In genomic region chr9:128724744-128725211, GRCh38 we compare ENCODE assay signal across 8 cellular contexts. TPM values are rescaled to one million over a fixed set of nuclear protein-coding genes. Genes with fewer than 3 reads are reported as not detected.
DNase-seq lines count a peak whose midpoint lies in the region; ATAC-seq and TF ChIP-seq lines count a peak whose summit lies in the region.

No MANE protein-coding gene starts in this region.

- H3K27me3 ChIP-seq in SJCRH30, result no peaks in the 10 kb centered on the region
- H3K27me3 ChIP-seq in ascending aorta, result no peaks in the 10 kb centered on the region
- no peaks in the 10 kb centered on the region for H3K27me3 ChIP-seq in parathyroid adenoma (ENCODE audit: control insufficient read depth, insufficient read depth, low read length)

- no peak overlapping the region for H3K9ac ChIP-seq in parathyroid adenoma

- H3K4me3 ChIP-seq in SJCRH30 (peak overlapping the region; percentile 78), ascending aorta (peak overlapping the region; percentile 58 to 70), parathyroid adenoma (ENCODE audit: low read depth, low read length) (peak overlapping the region; percentile 83)

- peak overlapping the region; percentile 92 to 95 (median 94) for H3K4me3 Mint-ChIP-seq in IgD-negative memory B cell

- H3K36me3 ChIP-seq in SJCRH30 (no peaks in the 10 kb centered on the region), ascending aorta (peaks cover 2 to 4% of the 10 kb centered on the region in 2 donors), parathyroid adenoma (ENCODE audit: control insufficient read depth, insufficient read depth, low read length) (no peaks in the 10 kb centered on the region)

- H3K27ac ChIP-seq in SJCRH30 (peak overlapping the region; percentile 1; the same call in 1 of the 2 replicates), ascending aorta (peak overlapping the region in 1 of 2 donors; percentile 82), parathyroid adenoma (peak overlapping the region; percentile 56)

- H3K27ac Mint-ChIP-seq in IgD-negative memory B cell, result peak overlapping the region; percentile 95 to 96 (median 95)

- DNase-seq in SIG-M5 treated with dmso at 0.1 percent for 504 hours (lab: John Stamatoyannopoulos, UW; ENCODE audit: unreplicated experiment), result peak; percentile 72
- no peak for DNase-seq in SIG-M5 (lab: John Stamatoyannopoulos, UW)
- DNase-seq in SJCRH30, result peak; percentile 98 to 99
- DNase-seq in ascending aorta (ENCODE audit: low spot score in 2 of 2), result no peak
- DNase-seq in left cardiac atrium, result peak; percentile 84

- H3K4me1 Mint-ChIP-seq in IgD-negative memory B cell, result peaks cover 5 to 16% (median 14%) of the 10 kb centered on the region in 3 donors

- peak overlapping the region; percentile 57 for H3K4me2 ChIP-seq in parathyroid adenoma (ENCODE audit: low read length)

- 0 out of 2 replicates have a peak, but pooled peaks cover 2% of the 10 kb centered on the region for H3K4me1 ChIP-seq in SJCRH30
- H3K4me1 ChIP-seq in ascending aorta, result no peaks in the 10 kb centered on the region
- peaks cover 5% of the 10 kb centered on the region for H3K4me1 ChIP-seq in parathyroid adenoma

- no peak for TF ChIP-seq CTCF in ascending aorta (IDR thresholded peaks at IDR 0.05)
- TF ChIP-seq CTCF in parathyroid adenoma (IDR thresholded peaks at IDR 0.05), result no peak

- H3K9me3 ChIP-seq in SJCRH30 (replicated peaks), result no peaks in the 10 kb centered on the region
- H3K9me3 ChIP-seq in ascending aorta, result no peaks in the 10 kb centered on the region
- no peaks in the 10 kb centered on the region for H3K9me3 ChIP-seq in parathyroid adenoma (ENCODE audit: control insufficient read depth, low read length)

- intact Hi-C loops in ascending aorta (cut with DNase I), result loop anchor here (1.0 to 2.0 kb wide), 2 partner anchors 36 to 47 kb away; partner anchors contain the start of genes SET and ZER1
- intact Hi-C loops in left cardiac atrium (cut with DNase I), result no loop called here

- peak overlapping the region; percentile 56 for H2AFZ ChIP-seq in parathyroid adenoma

- no peaks in the 10 kb centered on the region for H3K36me3 Mint-ChIP-seq in IgD-negative memory B cell

- no peaks in the 10 kb centered on the region for H3K9me3 Mint-ChIP-seq in IgD-negative memory B cell

- no peaks in the 10 kb centered on the region for H3K79me2 ChIP-seq in parathyroid adenoma

- no peaks in the 10 kb centered on the region for H3K27me3 Mint-ChIP-seq in IgD-negative memory B cell

- peak; percentile 25 to 72 for ATAC-seq in left cardiac atrium
- no peak for ATAC-seq in GM18861 (IDR thresholded peaks at IDR 0.05; ENCODE audit: unreplicated experiment)

RNA-seq across cellular contexts. Expression of gene ZDHHC12, which starts 0.9 kb away (rescaled TPM):
- polyA plus RNA-seq in IgD-negative memory B cell, result 55.3 TPM
- 35.0 and 37.4 TPM in 2 replicates for total RNA-seq in SJCRH30 (2014; rRNA removed; shearing (Covaris generic))
- 49.6 TPM for total RNA-seq in ascending aorta
- total RNA-seq in left cardiac atrium, result 10 to 100 TPM in 1 of 2 donors, 1 to 10 TPM in 1; 8.3 to 13.8 TPM

RNA-seq across cellular contexts. Expression of gene PKN3, which starts 22.5 kb away (rescaled TPM):
- 0.11 TPM for polyA plus RNA-seq in IgD-negative memory B cell
- total RNA-seq in SJCRH30 (2014; rRNA removed; shearing (Covaris generic)), result 15.8 and 20.2 TPM in 2 replicates
- 28.8 TPM for total RNA-seq in ascending aorta
- total RNA-seq in left cardiac atrium, result 10 to 100 TPM in 1 of 2 donors, 1 to 10 TPM in 1; 6.2 to 11.2 TPM

RNA-seq across cellular contexts. Expression of gene SET, which starts 35.8 kb away (rescaled TPM):
- polyA plus RNA-seq in IgD-negative memory B cell, result 257 TPM
- 1,089 and 1,149 TPM in 2 replicates for total RNA-seq in SJCRH30 (2014; rRNA removed; shearing (Covaris generic))
- total RNA-seq in ascending aorta, result 102 TPM
- total RNA-seq in left cardiac atrium, result 100 to 1,000 TPM; 158 to 191 TPM

RNA-seq across cellular contexts. Expression of gene ZER1, which starts 46.9 kb away (rescaled TPM):
- polyA plus RNA-seq in IgD-negative memory B cell, result 33.7 TPM
- total RNA-seq in SJCRH30 (2014; rRNA removed; shearing (Covaris generic)), result 18.8 and 19.9 TPM in 2 replicates
- total RNA-seq in ascending aorta, result 55.5 TPM
- total RNA-seq in left cardiac atrium, result 10 to 100 TPM; 36.6 to 37.0 TPM

Comparison
In these comparisons a context has a peak if more than half of its experiments do, and no peak if none do; other contexts are left out.
1. DNase-seq: peak in SIG-M5 treated with dmso at 0.1 percent for 504 hours (single experiment), SJCRH30 (2 of 2) and left cardiac atrium (single experiment); none in SIG-M5 (single experiment) and ascending aorta (0 of 2).
2. Peak in every context shown above with its lines, with median percentiles within 50 percentile points of each other: H3K4me3 ChIP-seq.